Comparison of ENCODE assay signal across 22 cellular contexts in the genomic region with DNA sequence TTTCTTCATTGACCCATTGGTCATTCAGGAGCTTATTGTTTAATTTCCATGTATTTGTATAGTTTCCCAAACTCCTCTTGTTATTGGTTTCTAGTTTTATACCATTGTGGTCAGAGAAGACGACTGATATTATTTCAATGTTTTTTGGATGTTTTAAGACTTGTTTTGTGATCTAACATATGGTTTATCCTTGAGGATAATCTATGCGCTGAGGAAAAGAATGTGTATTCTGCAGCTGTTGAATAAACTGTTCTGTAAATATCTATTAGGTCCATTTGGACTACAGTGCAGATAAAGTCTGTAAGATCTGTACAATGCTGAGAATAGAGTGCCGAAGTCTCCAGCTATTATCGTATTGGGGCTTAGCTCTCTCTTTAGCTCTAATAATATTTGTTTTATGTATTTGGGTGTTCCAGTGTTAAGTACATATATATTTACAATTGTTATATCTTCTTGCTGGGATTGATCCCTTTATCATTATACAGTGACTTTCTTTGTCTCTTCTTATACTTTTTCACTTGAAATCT.
DNase-seq lines count a peak whose midpoint lies in the region; ATAC-seq, FAIRE-seq and TF ChIP-seq lines count a peak whose summit lies in the region.
"Had no signal": no experiment of that assay in that cellular context is flagged by ENCODE, and none has a peak within 500 bp of the region (broad histone marks: within the 10 kb centered on the region; RNA-seq: fewer than 3 reads in every experiment).

No MANE protein-coding gene starts in this region.

- intact Hi-C loops in activated naive CD4-positive, alpha-beta T cell treated with anti-CD3 and anti-CD28 coated beads for 36 hours (cut with micrococcal nuclease): no loop called here
- intact Hi-C loops in pancreas (cut with DNase I): no loop called here

- no peak overlapping the region for H3K4me3 Mint-ChIP-seq in activated naive CD4-positive, alpha-beta T cell treated with anti-CD3 and anti-CD28 coated beads, Interleukin-2, amount 10 ng/mL, durations not matched to agents 7 days and 5 days
- no peak overlapping the region for H3K4me3 Mint-ChIP-seq in activated naive CD4-positive, alpha-beta T cell treated with anti-CD3 and anti-CD28 coated beads for 36 hours
- no peak overlapping the region for H3K4me3 Mint-ChIP-seq in WTC11
- H3K4me3 Mint-ChIP-seq: B cell; CD4-positive, CD25-positive, alpha-beta regulatory T cell; CD8-positive, alpha-beta T cell had no signal

- no peak overlapping the region for H3K4me3 ChIP-seq in pancreas
- H3K4me3 ChIP-seq: BLaER1, GM23248 had no signal

- POLR2A ChIA-PET in WTC11 (lab: Charles Lee): interaction anchor here (0.6 kb wide), 1 partner anchor 155 kb away, joined by 3 read pairs; no protein-coding TSS in a partner anchor

- peak; percentile 66 for FAIRE-seq in pancreas (lab: Jason Lieb, UNC)
- FAIRE-seq: A204.1, G401.6, GM19239, H1 had no signal

- H3K4me1 ChIP-seq in pancreas: peaks cover 0 to 6% (median 5%) of the 10 kb centered on the region in 3 donors
- H3K4me1 ChIP-seq: BLaER1 had no signal

- H3K4me1 Mint-ChIP-seq in activated naive CD4-positive, alpha-beta T cell treated with anti-CD3 and anti-CD28 coated beads, Interleukin-2, amount 10 ng/mL, durations not matched to agents 7 days and 5 days: peaks cover 43% of the 10 kb centered on the region
- peaks cover 22% of the 10 kb centered on the region for H3K4me1 Mint-ChIP-seq in activated naive CD4-positive, alpha-beta T cell treated with anti-CD3 and anti-CD28 coated beads for 36 hours (ENCODE audit: low read depth)
- peaks cover 18% of the 10 kb centered on the region for H3K4me1 Mint-ChIP-seq in WTC11

- WGBS in pancreas, 2 donors: 43% methylated on average over 4 of the region's 4 CpGs

- no peak for DNase-seq in activated naive CD4-positive, alpha-beta T cell treated with anti-CD3 and anti-CD28 coated beads, Interleukin-2, amount 10 ng/mL, durations not matched to agents 7 days and 5 days
- no peak for DNase-seq in activated naive CD4-positive, alpha-beta T cell treated with anti-CD3 and anti-CD28 coated beads for 36 hours
- DNase-seq in WTC11 (ENCODE audit: low spot score) (no peak), pancreas (no peak), T-helper 9 cell (no peak), cerebellum (ENCODE audit: low spot score) (no peak)
- DNase-seq: Caco-2; CD4-positive, CD25-positive, alpha-beta regulatory T cell; DMS153; DND-41; GM23248; H7; HCEC 1CT had no signal

- ATAC-seq in WTC11: no peak
- no peak for ATAC-seq in pancreas
- ATAC-seq: CD8-positive, alpha-beta T cell had no signal

- H3K27ac Mint-ChIP-seq in activated naive CD4-positive, alpha-beta T cell treated with anti-CD3 and anti-CD28 coated beads, Interleukin-2, amount 10 ng/mL, durations not matched to agents 7 days and 5 days: peak overlapping the region; percentile 73
- H3K27ac Mint-ChIP-seq in activated naive CD4-positive, alpha-beta T cell treated with anti-CD3 and anti-CD28 coated beads for 36 hours: no peak overlapping the region
- H3K27ac Mint-ChIP-seq in WTC11: 0 out of 2 replicates have a peak overlapping the region, but pooled peaks have one; percentile 37
- H3K27ac Mint-ChIP-seq: B cell had no signal

- H3K27me3 ChIP-seq in pancreas: no peaks in the 10 kb centered on the region
- H3K27me3 ChIP-seq: BLaER1 had no signal

- H3K27me3 Mint-ChIP-seq in activated naive CD4-positive, alpha-beta T cell treated with anti-CD3 and anti-CD28 coated beads, Interleukin-2, amount 10 ng/mL, durations not matched to agents 7 days and 5 days: no peaks in the 10 kb centered on the region
- H3K27me3 Mint-ChIP-seq in activated naive CD4-positive, alpha-beta T cell treated with anti-CD3 and anti-CD28 coated beads for 36 hours (ENCODE audit: low read depth): no peaks in the 10 kb centered on the region
- H3K27me3 Mint-ChIP-seq in WTC11 (ENCODE audit: low read depth): no peaks in the 10 kb centered on the region
- H3K27me3 Mint-ChIP-seq: B cell had no signal

- H3K27ac ChIP-seq in pancreas: no peak overlapping the region
- H3K27ac ChIP-seq: 22Rv1, BLaER1, C4-2B, GM23248 had no signal

- TF ChIP-seq CTCF in WTC11 (IDR thresholded peaks at IDR 0.05): no peak
- no peak for TF ChIP-seq CTCF in pancreas (IDR thresholded peaks at IDR 0.05)

- CTCF ChIA-PET in activated naive CD4-positive, alpha-beta T cell treated with anti-CD3 and anti-CD28 coated beads, Interleukin-2, amount 10 ng/mL, durations not matched to agents 7 days and 5 days (lab: Charles Lee): interaction anchor here (1.2 kb wide), 1 partner anchor 23 kb away, joined by 3 read pairs; no protein-coding TSS in a partner anchor
- CTCF ChIA-PET in activated naive CD4-positive, alpha-beta T cell treated with anti-CD3 and anti-CD28 coated beads for 36 hours (lab: Charles Lee): no interaction called here
- CTCF ChIA-PET in WTC11 (lab: Charles Lee): no interaction called here

- peaks cover 9% of the 10 kb centered on the region for H3K9me3 Mint-ChIP-seq in activated naive CD4-positive, alpha-beta T cell treated with anti-CD3 and anti-CD28 coated beads, Interleukin-2, amount 10 ng/mL, durations not matched to agents 7 days and 5 days
- peaks cover 12% of the 10 kb centered on the region for H3K9me3 Mint-ChIP-seq in activated naive CD4-positive, alpha-beta T cell treated with anti-CD3 and anti-CD28 coated beads for 36 hours
- H3K9me3 Mint-ChIP-seq in WTC11: peaks cover 5% of the 10 kb centered on the region; the same call in 1 of the 2 replicates

- H3K9me3 ChIP-seq in pancreas: no peaks in the 10 kb centered on the region

- H3K36me3 ChIP-seq in pancreas: no peaks in the 10 kb centered on the region
- H3K36me3 ChIP-seq: BLaER1 had no signal

- H3K36me3 Mint-ChIP-seq in activated naive CD4-positive, alpha-beta T cell treated with anti-CD3 and anti-CD28 coated beads, Interleukin-2, amount 10 ng/mL, durations not matched to agents 7 days and 5 days: peaks cover 7% of the 10 kb centered on the region
- H3K36me3 Mint-ChIP-seq in activated naive CD4-positive, alpha-beta T cell treated with anti-CD3 and anti-CD28 coated beads for 36 hours (ENCODE audit: low read depth): no peaks in the 10 kb centered on the region
- peaks cover 2% of the 10 kb centered on the region; the same call in 1 of the 2 replicates for H3K36me3 Mint-ChIP-seq in WTC11
- H3K36me3 Mint-ChIP-seq: CD4-positive, CD25-positive, alpha-beta regulatory T cell had no signal

TF ChIP-seq in WTC11, 78 proteins besides CTCF, POLR2A, EP300 and RAD21:
- TF ChIP-seq NFYB (CRISPR knock-in tag; conservative IDR thresholded peaks at IDR 0.05; ENCODE audit: low read depth) (no peak), ATF3 (CRISPR knock-in tag; conservative IDR thresholded peaks at IDR 0.05) (no peak), ZNF281 (CRISPR knock-in tag; IDR thresholded peaks at IDR 0.05) (no peak), NR2C2 (CRISPR knock-in tag; IDR thresholded peaks at IDR 0.05) (no peak), PRRX2 (CRISPR knock-in tag; IDR thresholded peaks at IDR 0.05) (no peak), MAX (CRISPR knock-in tag; IDR thresholded peaks at IDR 0.05) (no peak), HMGA2 (CRISPR knock-in tag; IDR thresholded peaks at IDR 0.05) (no peak), SOX15 (CRISPR knock-in tag; IDR thresholded peaks at IDR 0.05) (no peak), ATF1 (CRISPR knock-in tag; IDR thresholded peaks at IDR 0.05) (no peak)
- TF ChIP-seq, protein P1, sequence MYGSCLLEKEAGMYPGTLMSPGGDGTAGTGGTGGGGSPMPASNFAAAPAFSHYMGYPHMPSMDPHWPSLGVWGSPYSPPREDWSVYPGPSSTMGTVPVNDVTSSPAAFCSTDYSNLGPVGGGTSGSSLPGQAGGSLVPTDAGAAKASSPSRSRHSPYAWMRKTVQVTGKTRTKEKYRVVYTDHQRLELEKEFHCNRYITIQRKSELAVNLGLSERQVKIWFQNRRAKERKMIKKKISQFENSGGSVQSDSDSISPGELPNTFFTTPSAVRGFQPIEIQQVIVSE (CRISPR knock-in tag; IDR thresholded peaks at IDR 0.05; ENCODE audit: borderline replicate concordance): no peak
- TF ChIP-seq, protein P2, sequence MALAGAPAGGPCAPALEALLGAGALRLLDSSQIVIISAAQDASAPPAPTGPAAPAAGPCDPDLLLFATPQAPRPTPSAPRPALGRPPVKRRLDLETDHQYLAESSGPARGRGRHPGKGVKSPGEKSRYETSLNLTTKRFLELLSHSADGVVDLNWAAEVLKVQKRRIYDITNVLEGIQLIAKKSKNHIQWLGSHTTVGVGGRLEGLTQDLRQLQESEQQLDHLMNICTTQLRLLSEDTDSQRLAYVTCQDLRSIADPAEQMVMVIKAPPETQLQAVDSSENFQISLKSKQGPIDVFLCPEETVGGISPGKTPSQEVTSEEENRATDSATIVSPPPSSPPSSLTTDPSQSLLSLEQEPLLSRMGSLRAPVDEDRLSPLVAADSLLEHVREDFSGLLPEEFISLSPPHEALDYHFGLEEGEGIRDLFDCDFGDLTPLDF (CRISPR knock-in tag; IDR thresholded peaks at IDR 0.05): no peak
TF ChIP-seq in WTC11: peak in this region for 0.
